Comparison of ENCODE assay signal across 18 cellular contexts in the genomic region with DNA sequence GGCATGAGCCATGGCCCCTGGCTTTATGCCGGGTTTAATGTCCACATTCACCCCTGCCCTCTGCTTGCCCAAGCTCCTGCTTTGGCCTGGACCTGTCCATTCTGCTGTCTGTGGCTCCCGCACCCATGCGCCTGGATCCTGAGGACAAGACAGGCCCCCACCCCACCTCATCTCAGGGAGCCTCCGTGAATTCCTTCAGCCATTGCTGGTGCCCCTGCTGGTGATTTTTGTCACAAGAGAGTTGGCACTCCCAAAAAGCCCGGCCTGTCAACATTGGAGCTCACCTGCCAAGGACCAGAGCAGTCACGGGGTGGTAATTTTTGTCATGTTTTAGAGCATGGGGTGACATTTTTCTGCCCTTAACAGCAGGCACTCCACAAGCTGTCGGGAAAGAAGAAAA.
"Had no signal": no experiment of that assay in that cellular context is flagged by ENCODE, and none has a peak within 500 bp of the region (broad histone marks: within the 10 kb centered on the region; RNA-seq: fewer than 3 reads in every experiment).

No MANE protein-coding gene starts in this region.

- H3K27me3 ChIP-seq: esophagus squamous epithelium, spleen, tibial artery, upper lobe of right lung, vagina had no signal

- ATAC-seq: effector memory CD8-positive, alpha-beta T cell; natural killer cell treated with Interleukin-12 subunit alpha and Interleukin-12 subunit beta and Interleukin-15 and Interleukin-18, amount 100 ng/mL, for 72 hours; psoas muscle; sciatic nerve; stimulated activated memory B cell treated with anti-CD40 and anti-IgM and Interleukin-4, amounts not matched to agents 10 μg/mL and 1 μg/mL and 100 μg/mL, for 72 hours; upper lobe of right lung had no signal

- DNase-seq: effector memory CD8-positive, alpha-beta T cell; esophagus squamous epithelium; foreskin fibroblast; kidney glomerular epithelial cell; mammary epithelial cell; psoas muscle; spleen; stimulated activated CD4-positive, alpha-beta T cell treated with anti-CD3 and anti-CD28 coated beads, Interleukin-15, amount 100 ng/mL, for 24 hours; stimulated activated CD4-positive, alpha-beta T cell treated with anti-CD3 and anti-CD28 coated beads, Interleukin-1b, Interleukin-23, amount 100 ng/mL, for 48 hours; stimulated activated CD4-positive, alpha-beta T cell treated with anti-CD3 and anti-CD28 coated beads, Interleukin-4, amount 100 ng/mL, for 24 hours; tibial artery; upper lobe of right lung had no signal

- H3K9me3 ChIP-seq: esophagus squamous epithelium, psoas muscle, upper lobe of right lung, vagina had no signal

- H3K4me3 ChIP-seq: esophagus squamous epithelium, psoas muscle, spleen, tibial artery, upper lobe of right lung, vagina had no signal

- H3K4me1 ChIP-seq: esophagus squamous epithelium, psoas muscle, spleen, tibial artery, upper lobe of right lung, vagina had no signal

- H3K36me3 ChIP-seq: esophagus squamous epithelium, spleen, tibial artery, upper lobe of right lung, vagina had no signal

- FAIRE-seq: colon, islet of Langerhans had no signal

- H3K27ac ChIP-seq: esophagus squamous epithelium, psoas muscle, spleen, tibial artery, upper lobe of right lung, vagina had no signal
